In genomic region chr1:26854953-26855352, GRCh38 we compare ENCODE assay signal across 24 cellular contexts. TPM values are rescaled to one million over a fixed set of nuclear protein-coding genes. Genes with fewer than 3 reads are reported as not detected.
DNase-seq lines count a peak whose midpoint lies in the region; ATAC-seq and FAIRE-seq lines count a peak whose summit lies in the region.
"Had no signal": no experiment of that assay in that cellular context is flagged by ENCODE, and none has a peak within 500 bp of the region (broad histone marks: within the 10 kb centered on the region; RNA-seq: fewer than 3 reads in every experiment).

No MANE protein-coding gene starts in this region.

- peaks cover 4 to 16% of the 10 kb centered on the region in 2 donors for H3K36me3 ChIP-seq in small intestine (ENCODE audit: control insufficient read depth in 2 of 2, insufficient read depth in 2 of 2, low read length in 2 of 2)
- H3K36me3 ChIP-seq: neural progenitor cell, uterus had no signal

- DNase-seq in NCI-H1436 (lab: John Stamatoyannopoulos, UW) (peak; percentile 65), NCI-H1436 treated with DMSO at 0.1 percent for 48 hours (lab: John Stamatoyannopoulos, UW) (no peak), NCI-H2171 (lab: John Stamatoyannopoulos, UW) (peak; percentile 78), small intestine (peak; percentile 62), NCI-H2107 treated with DMSO at 0.1 percent for 48 hours (lab: John Stamatoyannopoulos, UW; ENCODE audit: unreplicated experiment) (no peak), NCI-H2107 (lab: John Stamatoyannopoulos, UW) (no peak)
- DNase-seq: 8988T; activated B cell treated with CpG ODN at 0.5 μM for 24 hours; activated CD4-positive, alpha-beta memory T cell treated with anti-CD3 and anti-CD28 coated beads, Interleukin-2, amount 10 ng/mL, durations not matched to agents 7 days and 5 days; activated naive CD4-positive, alpha-beta T cell treated with anti-CD3 and anti-CD28 coated beads, Interleukin-2, amount 10 ng/mL, durations not matched to agents 7 days and 5 days; activated T-cell treated with anti-CD3 and anti-CD28 coated beads, Interleukin-2, amount 50 U/mL, for 1 hour; anterior cingulate cortex; BE2C; effector CD8-positive, alpha-beta T cell; NCI-H187 treated with DMSO at 0.1 percent for 48 hours; NCI-H510A treated with DMSO at 0.1 percent for 48 hours; T1000; uterus had no signal

- H3K4me3 ChIP-seq in small intestine (ENCODE audit: low read depth in 1 of 2, low read length in 2 of 2) = no peak overlapping the region
- H3K4me3 ChIP-seq: neural progenitor cell, uterus had no signal

- WGBS in small intestine, 3 donors = 39 to 77% (median 42%) methylated on average over 5 of the region's 5 CpGs

- H3K9me3 ChIP-seq in small intestine (ENCODE audit: control insufficient read depth, low read depth) = no peaks in the 10 kb centered on the region
- H3K9me3 ChIP-seq: BE2C, uterus had no signal

- no peak overlapping the region for H3K27ac ChIP-seq in small intestine (ENCODE audit: low read depth in 1 of 2, low read length in 1 of 2)
- H3K27ac ChIP-seq: neural progenitor cell, uterus had no signal

- peaks cover 0 to 3% of the 10 kb centered on the region in 2 donors for H3K4me1 ChIP-seq in small intestine (ENCODE audit: control insufficient read depth in 2 of 2, insufficient read depth in 1 of 2, low read depth in 1 of 2, low read length in 1 of 2)
- H3K4me1 ChIP-seq: BE2C, uterus had no signal

- no peak for FAIRE-seq in small intestine (lab: Jason Lieb, UNC)
- FAIRE-seq: G401.6 had no signal

- ATAC-seq in esophagus mucosa (peak; percentile 62), HG03442 (IDR thresholded peaks at IDR 0.05; ENCODE audit: unreplicated experiment) (no peak)

- no peaks in the 10 kb centered on the region for H3K27me3 ChIP-seq in small intestine (ENCODE audit: control insufficient read depth in 2 of 2, insufficient read depth in 2 of 2, low read length in 2 of 2)
- H3K27me3 ChIP-seq: BE2C, neural progenitor cell, uterus had no signal

RNA-seq across cellular contexts. Expression of gene SFN, which starts 8.0 kb away (rescaled TPM):
- total RNA-seq in esophagus mucosa = 2,315 TPM
- 100 to 1,000 TPM in 2 of 3 donors, 10 to 100 TPM in 1; 67.8 to 137 (median 128) TPM for polyA plus RNA-seq in small intestine
- total RNA-seq: glomerular endothelial cell had no signal
- polyA plus RNA-seq: IgD-negative memory B cell had no signal

RNA-seq across cellular contexts. Expression of gene ZDHHC18, which starts 28.5 kb away (rescaled TPM):
- total RNA-seq in esophagus mucosa = 19.2 TPM
- 10 to 100 TPM in 1 of 3 donors, 1 to 10 TPM in 2; 7.2 to 10.5 (median 7.8) TPM for polyA plus RNA-seq in small intestine

RNA-seq across cellular contexts. Expression of gene GPN2, which starts 35.1 kb away (rescaled TPM):
- 20.0 TPM for total RNA-seq in esophagus mucosa
- 10 to 100 TPM; 13.5 to 21.9 (median 18.2) TPM for polyA plus RNA-seq in small intestine

RNA-seq across cellular contexts. Expression of gene GPATCH3, which starts 45.3 kb away (rescaled TPM):
- 10.4 TPM for total RNA-seq in esophagus mucosa
- 10 to 100 TPM; 11.0 to 55.7 (median 43.2) TPM for polyA plus RNA-seq in small intestine

RNA-seq across cellular contexts. Expression of gene NR0B2, which starts 58.8 kb away (rescaled TPM):
- not detected for total RNA-seq in esophagus mucosa
- 100 to 1,000 TPM in 2 of 3 donors, 10 to 100 TPM in 1; 54.9 to 443 (median 366) TPM for polyA plus RNA-seq in small intestine
- total RNA-seq: activated B cell treated with CpG ODN at 0.5 μM for 24 hours; activated CD4-positive, alpha-beta memory T cell treated with anti-CD3 and anti-CD28 coated beads, Interleukin-2, amount 10 ng/mL, durations not matched to agents 7 days and 5 days; glomerular endothelial cell; uterus had no signal
- polyA plus RNA-seq: IgD-negative memory B cell had no signal

Comparison
In these comparisons a context has a peak if more than half of its experiments do, and no peak if none do; other contexts are left out.
1. DNase-seq: peak in NCI-H1436 (single experiment), NCI-H2171 (single experiment) and small intestine (single experiment); none in NCI-H1436 treated with DMSO at 0.1 percent for 48 hours (single experiment), NCI-H2107 treated with DMSO at 0.1 percent for 48 hours (single experiment) and NCI-H2107 (single experiment).